ENCODE assay signal across 26 cellular contexts in the genomic region with DNA sequence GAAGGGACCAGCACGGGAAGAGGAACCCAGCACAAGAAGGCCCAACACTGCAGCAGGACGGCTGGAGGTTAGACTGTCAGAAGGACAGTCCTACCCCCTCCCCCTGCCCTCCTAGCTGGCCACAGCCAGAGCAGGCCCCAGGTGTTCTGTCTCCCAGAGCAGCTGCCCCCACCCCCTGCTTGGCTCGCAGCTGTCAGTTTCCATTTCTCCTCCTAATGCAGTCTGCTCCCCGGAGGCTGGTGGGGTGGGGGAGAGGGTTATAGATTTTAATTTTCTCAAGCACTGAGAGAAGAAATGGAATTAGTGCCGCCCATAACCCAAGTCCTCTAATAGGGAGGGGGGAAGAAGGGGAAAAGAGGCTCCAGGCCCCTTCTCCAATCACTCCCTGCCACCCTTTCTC.
"Had no signal": no experiment of that assay in that cellular context is flagged by ENCODE, and none has a peak within 500 bp of the region (broad histone marks: within the 10 kb centered on the region; RNA-seq: fewer than 3 reads in every experiment).

No MANE protein-coding gene starts in this region.

- ATAC-seq: activated CD4-positive, alpha-beta T cell treated with anti-CD3 and anti-CD28 coated beads for 36 hours; activated T-helper 17 cell treated with anti-CD3 and anti-CD28 coated beads, Interleukin-2, amount 50 U/mL, for 72 hours; PC-3 had no signal

- H3K9me3 ChIP-seq: SK-N-SH had no signal

- H3K9me3 Mint-ChIP-seq: activated CD4-positive, alpha-beta memory T cell treated with anti-CD3 and anti-CD28 coated beads, Interleukin-2, amount 10 ng/mL, durations not matched to agents 7 days and 5 days; activated naive CD4-positive, alpha-beta T cell treated with anti-CD3 and anti-CD28 coated beads for 36 hours; activated T-helper 17 cell treated with anti-CD3 and anti-CD28 coated beads, Interleukin-2, amount 50 U/mL, for 72 hours; central memory CD8-positive, alpha-beta T cell had no signal

- DNase-seq: activated CD4-positive, alpha-beta memory T cell treated with anti-CD3 and anti-CD28 coated beads, Interleukin-2, amount 10 ng/mL, durations not matched to agents 7 days and 5 days; activated CD4-positive, alpha-beta T cell treated with anti-CD3 and anti-CD28 coated beads for 36 hours; activated CD4-positive, alpha-beta T cell treated with anti-CD3 and anti-CD28 coated beads, Interleukin-2, amount 50 U/mL, for 1 hour; activated gamma-delta T cell; activated naive CD4-positive, alpha-beta T cell treated with anti-CD3 and anti-CD28 coated beads for 36 hours; activated T-cell treated with anti-CD3 and anti-CD28 coated beads for 4 hours; activated T-cell treated with anti-CD3 and anti-CD28 coated beads, Interleukin-2, amount 50 U/mL, for 48 hours; amygdala; MV-4-11; NCI-H1092 treated with DMSO at 0.1 percent for 48 hours; NCI-H1417 treated with DMSO at 0.1 percent for 48 hours; NCI-H187; NCI-H2081; NCI-H2227 treated with DMSO at 0.1 percent for 48 hours; NCI-H446 treated with DMSO at 0.1 percent for 48 hours; NCI-H524 treated with DMSO at 0.1 percent for 48 hours; NCI-H774; PC-3; SK-N-SH; T-helper 1 cell had no signal

- H3K36me3 Mint-ChIP-seq: activated naive CD8-positive, alpha-beta T cell; brain had no signal

- H3K4me1 Mint-ChIP-seq: activated CD4-positive, alpha-beta memory T cell treated with anti-CD3 and anti-CD28 coated beads, Interleukin-2, amount 10 ng/mL, durations not matched to agents 7 days and 5 days; activated CD4-positive, alpha-beta T cell treated with anti-CD3 and anti-CD28 coated beads for 36 hours; activated T-helper 17 cell treated with anti-CD3 and anti-CD28 coated beads, Interleukin-2, amount 50 U/mL, for 72 hours; central memory CD8-positive, alpha-beta T cell had no signal

- H3K27ac ChIP-seq: KMS-11, VCaP had no signal

- H3K4me3 Mint-ChIP-seq: activated CD4-positive, alpha-beta memory T cell treated with anti-CD3 and anti-CD28 coated beads, Interleukin-2, amount 10 ng/mL, durations not matched to agents 7 days and 5 days; activated CD4-positive, alpha-beta T cell treated with anti-CD3 and anti-CD28 coated beads for 36 hours; activated naive CD4-positive, alpha-beta T cell treated with anti-CD3 and anti-CD28 coated beads for 36 hours; activated naive CD8-positive, alpha-beta T cell; activated T-helper 17 cell treated with anti-CD3 and anti-CD28 coated beads, Interleukin-2, amount 50 U/mL, for 72 hours; central memory CD8-positive, alpha-beta T cell had no signal

- H3K27ac Mint-ChIP-seq: activated CD4-positive, alpha-beta memory T cell treated with anti-CD3 and anti-CD28 coated beads, Interleukin-2, amount 10 ng/mL, durations not matched to agents 7 days and 5 days; activated CD4-positive, alpha-beta T cell treated with anti-CD3 and anti-CD28 coated beads for 36 hours; activated naive CD4-positive, alpha-beta T cell treated with anti-CD3 and anti-CD28 coated beads for 36 hours; activated naive CD8-positive, alpha-beta T cell; activated T-helper 17 cell treated with anti-CD3 and anti-CD28 coated beads, Interleukin-2, amount 50 U/mL, for 72 hours had no signal

- H3K4me2 ChIP-seq: KMS-11, SK-N-SH had no signal

- H3K9ac ChIP-seq: KMS-11, SK-N-SH had no signal
